ENCODE assay signal across 8 cellular contexts in the genomic region with DNA sequence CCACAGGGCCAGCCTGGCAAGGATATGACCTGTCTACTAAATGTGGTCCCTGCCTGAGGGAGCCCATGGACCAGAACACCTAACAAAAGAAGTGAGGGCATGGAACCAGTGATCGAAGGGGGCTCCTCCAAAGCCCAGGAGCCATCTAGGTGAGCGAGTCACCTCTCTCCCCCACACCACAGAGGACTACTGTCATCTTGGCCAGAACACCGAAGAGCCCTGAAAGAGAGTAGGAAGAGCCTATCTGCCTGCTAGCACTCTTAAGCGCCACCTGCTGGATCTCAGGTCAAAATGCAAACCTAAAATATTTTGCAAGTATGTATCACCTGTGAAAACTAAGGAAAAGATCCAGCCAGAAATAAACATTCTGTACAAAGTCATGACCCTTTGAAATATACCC.
DNase-seq lines count a peak whose midpoint lies in the region; ATAC-seq, FAIRE-seq and TF ChIP-seq lines count a peak whose summit lies in the region.

No MANE protein-coding gene starts in this region.

- FAIRE-seq in GM12892 (lab: Jason Lieb, UNC), result peak; percentile 85

- no peaks in the 10 kb centered on the region for H4K20me1 ChIP-seq in smooth muscle cell (ENCODE audit: low read depth)

- H3K27me3 ChIP-seq in endodermal cell (ENCODE audit: control insufficient read depth, insufficient read depth, low read length, poor library complexity, severe bottlenecking), result no peaks in the 10 kb centered on the region
- no peaks in the 10 kb centered on the region for H3K27me3 ChIP-seq in smooth muscle cell (ENCODE audit: low read depth)

- H3K79me2 ChIP-seq in smooth muscle cell (ENCODE audit: low read depth), result no peaks in the 10 kb centered on the region

- peaks cover 5% of the 10 kb centered on the region for H3K9me3 ChIP-seq in endodermal cell (ENCODE audit: control insufficient read depth, low read length)
- H3K9me3 ChIP-seq in smooth muscle cell (replicated peaks; ENCODE audit: low read depth), result peaks cover 4% of the 10 kb centered on the region

- peak; percentile 83 for ATAC-seq in HG02943 (IDR thresholded peaks at IDR 0.05; ENCODE audit: low read depth, unreplicated experiment)

- WGBS in endodermal cell (ENCODE audit: insufficient coverage in 1 of 2, insufficient read length in 1 of 2), 2 experiments, result 56% methylated on average over 4 of the region's 4 CpGs; no CpG with 5 or more reads in 1 of the 2 experiments
- 47% methylated on average over 4 of the region's 4 CpGs for WGBS in smooth muscle cell (ENCODE audit: low lambda C conversion rate)

- H3K27ac Mint-ChIP-seq in endodermal cell, result no peak overlapping the region

- peak; percentile 75 for TF ChIP-seq CTCF in endodermal cell (conservative IDR thresholded peaks at IDR 0.05)
- TF ChIP-seq CTCF in smooth muscle cell (IDR thresholded peaks at IDR 0.05; ENCODE audit: borderline replicate concordance, insufficient read depth, poor library complexity, severe bottlenecking), result peak; percentile 38

- H3K4me1 Mint-ChIP-seq in endodermal cell, result no peaks in the 10 kb centered on the region

- DNase-seq in AG20443 (ENCODE audit: low spot score) (peak; percentile 17), GM12892 (ENCODE audit: insufficient read length) (no peak), RPMI7951 (ENCODE audit: low read depth) (peak; percentile 2), endodermal cell (peak; percentile 53), smooth muscle cell (lab: John Stamatoyannopoulos, UW; ENCODE audit: unreplicated experiment) (no peak), NCI-H2196 (lab: John Stamatoyannopoulos, UW; ENCODE audit: unreplicated experiment) (no peak)
- DNase-seq in stimulated activated naive CD4-positive, alpha-beta T cell treated with Interleukin-2 at 50 U/mL for 16 hours (lab: John Stamatoyannopoulos, UW), result no peak

- no peaks in the 10 kb centered on the region for H3F3A ChIP-seq in smooth muscle cell (ENCODE audit: low read depth)

- H3K27me3 Mint-ChIP-seq in endodermal cell (ENCODE audit: insufficient read depth), result no peaks in the 10 kb centered on the region

- H3K36me3 Mint-ChIP-seq in endodermal cell (ENCODE audit: low read depth), result peaks cover 31% of the 10 kb centered on the region

- H3K27ac ChIP-seq in endodermal cell (ENCODE audit: low read depth, low read length) (no peak overlapping the region), smooth muscle cell (ENCODE audit: low read depth) (no peak overlapping the region)

- H3K4me3 ChIP-seq in endodermal cell (ENCODE audit: low read length) (no peak overlapping the region), smooth muscle cell (no peak overlapping the region)

- H3K4me3 Mint-ChIP-seq in endodermal cell, result no peak overlapping the region

- no peak overlapping the region for H3K4me2 ChIP-seq in smooth muscle cell

- no peak for TF ChIP-seq POLR2A in GM12892 (IDR thresholded peaks at IDR 0.05; ENCODE audit: low read depth, low read length)

- H3K9ac ChIP-seq in endodermal cell (ENCODE audit: extremely low read depth, low read length, poor library complexity, severe bottlenecking) (no peak overlapping the region), smooth muscle cell (ENCODE audit: low read depth) (no peak overlapping the region)

- H3K36me3 ChIP-seq in endodermal cell (ENCODE audit: control insufficient read depth, insufficient read depth, low read length), result no peaks in the 10 kb centered on the region
- no peaks in the 10 kb centered on the region for H3K36me3 ChIP-seq in smooth muscle cell (ENCODE audit: low read depth)

- no peak overlapping the region for H2AFZ ChIP-seq in smooth muscle cell (ENCODE audit: low read depth)

- H3K9me3 Mint-ChIP-seq in endodermal cell, result peaks cover 63% of the 10 kb centered on the region

- H3K4me1 ChIP-seq in endodermal cell (ENCODE audit: control insufficient read depth, insufficient read depth, low read length) (no peaks in the 10 kb centered on the region), smooth muscle cell (ENCODE audit: low read depth) (no peaks in the 10 kb centered on the region)

Comparison
In these comparisons a context has a peak if more than half of its experiments do, and no peak if none do; other contexts are left out.
1. DNase-seq: peak in AG20443 (single experiment), RPMI7951 (single experiment) and endodermal cell (single experiment); none in GM12892 (single experiment), smooth muscle cell (single experiment), stimulated activated naive CD4-positive, alpha-beta T cell treated with Interleukin-2 at 50 U/mL for 16 hours (single experiment) and NCI-H2196 (single experiment).